ENCODE assay signal across 9 cellular contexts in genomic region chr3:43390255-43390588, GRCh38.
DNase-seq lines count a peak whose midpoint lies in the region; ATAC-seq and TF ChIP-seq lines count a peak whose summit lies in the region.
"Had no signal": no experiment of that assay in that cellular context is flagged by ENCODE, and none has a peak within 500 bp of the region (broad histone marks: within the 10 kb centered on the region; RNA-seq: fewer than 3 reads in every experiment).

No MANE protein-coding gene starts in this region.

- TF ChIP-seq POLR2A in Peyer's patch (IDR thresholded peaks at IDR 0.05): no peak

- peak overlapping the region; percentile 93 to 99 (median 98) for H3K27ac Mint-ChIP-seq in CD14-positive monocyte
- H3K27ac Mint-ChIP-seq in endothelial cell (ENCODE audit: unreplicated experiment): peak overlapping the region; percentile 100
- H3K27ac Mint-ChIP-seq in natural killer cell treated with Interleukin-12 subunit alpha and Interleukin-12 subunit beta and Interleukin-15 and Interleukin-18, amount 100 ng/mL, for 72 hours: peak overlapping the region; percentile 85 to 89

- H3K4me3 Mint-ChIP-seq in CD14-positive monocyte: peak overlapping the region; percentile 40 to 69
- no peak overlapping the region for H3K4me3 Mint-ChIP-seq in endothelial cell (ENCODE audit: unreplicated experiment)
- peak overlapping the region; percentile 67 for H3K4me3 Mint-ChIP-seq in natural killer cell treated with Interleukin-12 subunit alpha and Interleukin-12 subunit beta and Interleukin-15 and Interleukin-18, amount 100 ng/mL, for 72 hours

- no peak overlapping the region for H3K4me3 ChIP-seq in Peyer's patch

- ATAC-seq in natural killer cell treated with Interleukin-12 subunit alpha and Interleukin-12 subunit beta and Interleukin-15 and Interleukin-18, amount 100 ng/mL, for 72 hours: no peak

- H3K9me3 ChIP-seq in Peyer's patch: no peaks in the 10 kb centered on the region

- H3K27me3 ChIP-seq in Peyer's patch: no peaks in the 10 kb centered on the region

- H3K4me1 Mint-ChIP-seq in CD14-positive monocyte (peaks cover 26% of the 10 kb centered on the region), endothelial cell (ENCODE audit: unreplicated experiment) (peaks cover 95% of the 10 kb centered on the region)
- H3K4me1 Mint-ChIP-seq in natural killer cell treated with Interleukin-12 subunit alpha and Interleukin-12 subunit beta and Interleukin-15 and Interleukin-18, amount 100 ng/mL, for 72 hours (ENCODE audit: low read depth in 2 of 2): peaks cover 59 to 66% of the 10 kb centered on the region in 2 donors

- H3K27me3 Mint-ChIP-seq in CD14-positive monocyte (ENCODE audit: low read depth in 3 of 3): peaks cover 0 to 5% (median 0%) of the 10 kb centered on the region in 3 donors
- H3K27me3 Mint-ChIP-seq in endothelial cell (ENCODE audit: unreplicated experiment): peaks cover 4% of the 10 kb centered on the region
- no peaks in the 10 kb centered on the region for H3K27me3 Mint-ChIP-seq in natural killer cell treated with Interleukin-12 subunit alpha and Interleukin-12 subunit beta and Interleukin-15 and Interleukin-18, amount 100 ng/mL, for 72 hours

- no peak for DNase-seq in CD14-positive monocyte (ENCODE audit: low spot score)
- no peak for DNase-seq in Peyer's patch
- peak; percentile 16 for DNase-seq in endothelial cell (ENCODE audit: low spot score)
- DNase-seq in natural killer cell treated with Interleukin-12 subunit alpha and Interleukin-12 subunit beta and Interleukin-15 and Interleukin-18, amount 100 ng/mL, for 72 hours (ENCODE audit: low spot score): no peak
- DNase-seq in amniotic stem cell (lab: John Stamatoyannopoulos, UW): no peak
- no peak for DNase-seq in NCI-H526 (lab: John Stamatoyannopoulos, UW)
- no peak for DNase-seq in UCSD-AML1 (lab: John Stamatoyannopoulos, UW; ENCODE audit: unreplicated experiment)
- DNase-seq in stimulated activated CD4-positive, alpha-beta T cell treated with anti-CD3 and anti-CD28 coated beads, Interleukin-15, amount 100 ng/mL, for 24 hours: no peak
- DNase-seq: NCI-H2171 had no signal

- H3K36me3 ChIP-seq in Peyer's patch: no peaks in the 10 kb centered on the region

- H3K27ac ChIP-seq in Peyer's patch: peak overlapping the region; percentile 53 to 76 (median 68)

- intact Hi-C loops in CD14-positive monocyte (cut with micrococcal nuclease): no loop called here

- TF ChIP-seq CTCF in CD14-positive monocyte (IDR thresholded peaks at IDR 0.05) (no peak), Peyer's patch (IDR thresholded peaks at IDR 0.05) (no peak), endothelial cell (IDR thresholded peaks at IDR 0.05; ENCODE audit: unreplicated experiment) (no peak)

- peaks cover 0 to 10% (median 3%) of the 10 kb centered on the region in 7 donors for H3K9me3 Mint-ChIP-seq in CD14-positive monocyte
- H3K9me3 Mint-ChIP-seq in endothelial cell (ENCODE audit: unreplicated experiment): no peaks in the 10 kb centered on the region
- no peaks in the 10 kb centered on the region for H3K9me3 Mint-ChIP-seq in natural killer cell treated with Interleukin-12 subunit alpha and Interleukin-12 subunit beta and Interleukin-15 and Interleukin-18, amount 100 ng/mL, for 72 hours

- H3K36me3 Mint-ChIP-seq in CD14-positive monocyte (peaks cover 14 to 26% of the 10 kb centered on the region in 2 donors), endothelial cell (ENCODE audit: low read depth, unreplicated experiment) (peaks cover 19% of the 10 kb centered on the region)
- H3K36me3 Mint-ChIP-seq in natural killer cell treated with Interleukin-12 subunit alpha and Interleukin-12 subunit beta and Interleukin-15 and Interleukin-18, amount 100 ng/mL, for 72 hours: no peaks in the 10 kb centered on the region

- H3K4me1 ChIP-seq in Peyer's patch: peaks cover 0 to 6% (median 0%) of the 10 kb centered on the region in 4 donors
